20 cellular contexts compared by ENCODE assay signal in the genomic region with DNA sequence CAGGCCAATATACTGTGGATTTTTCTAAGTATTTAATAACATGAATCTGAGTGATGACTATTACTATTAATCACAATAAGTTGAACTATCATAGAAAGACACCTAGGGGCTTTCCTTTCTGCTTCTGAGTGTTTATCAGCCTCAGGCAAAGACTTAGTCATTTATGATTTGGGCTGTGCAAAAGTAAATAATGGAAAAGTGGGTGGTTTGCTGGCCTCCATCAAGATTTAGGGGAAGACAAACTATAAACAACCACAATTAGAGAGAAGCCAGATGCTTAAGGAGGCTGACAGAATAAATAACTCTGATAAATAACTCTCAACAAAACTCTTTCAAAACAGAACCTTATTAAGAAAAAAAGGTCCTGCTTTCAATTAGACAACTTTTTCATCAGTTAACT.
DNase-seq lines count a peak whose midpoint lies in the region; ATAC-seq and TF ChIP-seq lines count a peak whose summit lies in the region.
"Had no signal": no experiment of that assay in that cellular context is flagged by ENCODE, and none has a peak within 500 bp of the region (broad histone marks: within the 10 kb centered on the region; RNA-seq: fewer than 3 reads in every experiment).

No MANE protein-coding gene starts in this region.

- DNase-seq in EL = peak; percentile 40
- DNase-seq in NCI-H226 = peak; percentile 51
- no peak for DNase-seq in esophagus muscularis mucosa (ENCODE audit: extremely low spot score)
- DNase-seq in UCSD-AML1 (lab: John Stamatoyannopoulos, UW; ENCODE audit: unreplicated experiment) = no peak
- no peak for DNase-seq in activated naive CD4-positive, alpha-beta T cell treated with anti-CD3 and anti-CD28 coated beads, Interleukin-2, amount 10 ng/mL, durations not matched to agents 7 days and 5 days
- DNase-seq in right atrium auricular region (ENCODE audit: low spot score) = no peak
- DNase-seq: activated naive CD8-positive, alpha-beta T cell treated with anti-CD3 and anti-CD28 coated beads, Interleukin-2, amount 50 U/mL, for 24 hours; mesendoderm; NCI-H1092 treated with DMSO at 0.1 percent for 48 hours; nephron progenitor cell; psoas muscle; T-helper 17 cell had no signal

- no peaks in the 10 kb centered on the region for H3K36me3 ChIP-seq in esophagus muscularis mucosa
- H3K36me3 ChIP-seq in stomach smooth muscle (ENCODE audit: control insufficient read depth in 2 of 2, insufficient read depth in 2 of 2, low read length in 2 of 2) = no peaks in the 10 kb centered on the region
- H3K36me3 ChIP-seq in right atrium auricular region = no peaks in the 10 kb centered on the region
- H3K36me3 ChIP-seq: cardiac muscle cell, SJSA1, thoracic aorta had no signal

- H3K4me1 Mint-ChIP-seq in activated naive CD4-positive, alpha-beta T cell treated with anti-CD3 and anti-CD28 coated beads, Interleukin-2, amount 10 ng/mL, durations not matched to agents 7 days and 5 days = no peaks in the 10 kb centered on the region
- H3K4me1 Mint-ChIP-seq: activated naive CD8-positive, alpha-beta T cell treated with anti-CD3 and anti-CD28 coated beads, Interleukin-2, amount 50 U/mL, for 24 hours; T-helper 17 cell had no signal

- H3K36me3 Mint-ChIP-seq in activated naive CD4-positive, alpha-beta T cell treated with anti-CD3 and anti-CD28 coated beads, Interleukin-2, amount 10 ng/mL, durations not matched to agents 7 days and 5 days = no peaks in the 10 kb centered on the region

- no peaks in the 10 kb centered on the region for H3K27me3 ChIP-seq in esophagus muscularis mucosa
- H3K27me3 ChIP-seq in stomach smooth muscle (ENCODE audit: control insufficient read depth in 1 of 2, insufficient read depth in 2 of 2, low read length in 2 of 2) = no peaks in the 10 kb centered on the region
- no peaks in the 10 kb centered on the region for H3K27me3 ChIP-seq in right atrium auricular region
- H3K27me3 ChIP-seq: cardiac muscle cell, SJSA1 had no signal

- H3K9me3 ChIP-seq in esophagus muscularis mucosa = no peaks in the 10 kb centered on the region
- no peaks in the 10 kb centered on the region for H3K9me3 ChIP-seq in stomach smooth muscle (ENCODE audit: control insufficient read depth in 2 of 2, low read length in 2 of 2)
- H3K9me3 ChIP-seq in right atrium auricular region = no peaks in the 10 kb centered on the region
- H3K9me3 ChIP-seq: psoas muscle, SJSA1, thoracic aorta had no signal

- no peak overlapping the region for H3K9ac ChIP-seq in stomach smooth muscle (ENCODE audit: low read length in 2 of 2)
- H3K9ac ChIP-seq: KMS-11 had no signal

- intact Hi-C loops in esophagus muscularis mucosa (cut with DNase I) = no loop called here

- H3K27ac ChIP-seq in esophagus muscularis mucosa (replicated peaks in 1 of 4) = peak overlapping the region in 3 of 4 donors; percentile 19 to 44 (median 39)
- H3K27ac ChIP-seq in stomach smooth muscle (ENCODE audit: low read length) = peak overlapping the region; percentile 50
- H3K27ac ChIP-seq in right atrium auricular region = no peak overlapping the region
- H3K27ac ChIP-seq: C4-2B, cardiac muscle cell, KMS-11, psoas muscle, SJSA1, thoracic aorta had no signal

- H3K4me1 ChIP-seq in esophagus muscularis mucosa (peaks cover 0 to 25% (median 20%) of the 10 kb centered on the region in 4 donors), stomach smooth muscle (ENCODE audit: control insufficient read depth, insufficient read depth, low read length) (peaks cover 8% of the 10 kb centered on the region), right atrium auricular region (no peaks in the 10 kb centered on the region)
- H3K4me1 ChIP-seq: psoas muscle had no signal

- TF ChIP-seq CTCF in esophagus muscularis mucosa (IDR thresholded peaks at IDR 0.05) (no peak), right atrium auricular region (IDR thresholded peaks at IDR 0.05) (no peak)

- H3K9me3 Mint-ChIP-seq in activated naive CD4-positive, alpha-beta T cell treated with anti-CD3 and anti-CD28 coated beads, Interleukin-2, amount 10 ng/mL, durations not matched to agents 7 days and 5 days = no peaks in the 10 kb centered on the region
- H3K9me3 Mint-ChIP-seq: activated naive CD8-positive, alpha-beta T cell treated with anti-CD3 and anti-CD28 coated beads, Interleukin-2, amount 50 U/mL, for 24 hours; nephron progenitor cell had no signal

- TF ChIP-seq POLR2A in esophagus muscularis mucosa (IDR thresholded peaks at IDR 0.05; ENCODE audit: low read depth) = no peak

- TF ChIP-seq EP300 in esophagus muscularis mucosa (IDR thresholded peaks at IDR 0.05) = no peak

- H3K4me3 ChIP-seq in esophagus muscularis mucosa (no peak overlapping the region), stomach smooth muscle (ENCODE audit: low read length in 2 of 2) (no peak overlapping the region), right atrium auricular region (no peak overlapping the region)
- H3K4me3 ChIP-seq: cardiac muscle cell, psoas muscle, SJSA1, thoracic aorta had no signal

- no peaks in the 10 kb centered on the region for H3K27me3 Mint-ChIP-seq in activated naive CD4-positive, alpha-beta T cell treated with anti-CD3 and anti-CD28 coated beads, Interleukin-2, amount 10 ng/mL, durations not matched to agents 7 days and 5 days
- H3K27me3 Mint-ChIP-seq: activated naive CD8-positive, alpha-beta T cell treated with anti-CD3 and anti-CD28 coated beads, Interleukin-2, amount 50 U/mL, for 24 hours; T-helper 17 cell had no signal

- CTCF ChIA-PET in activated naive CD4-positive, alpha-beta T cell treated with anti-CD3 and anti-CD28 coated beads, Interleukin-2, amount 10 ng/mL, durations not matched to agents 7 days and 5 days (lab: Charles Lee) = no interaction called here

- ATAC-seq in GM18867 (IDR thresholded peaks at IDR 0.05; ENCODE audit: unreplicated experiment) = no peak
- ATAC-seq: activated naive CD8-positive, alpha-beta T cell treated with anti-CD3 and anti-CD28 coated beads, Interleukin-2, amount 50 U/mL, for 24 hours; HCT116; psoas muscle; T-helper 17 cell had no signal

- H3K4me3 Mint-ChIP-seq in activated naive CD4-positive, alpha-beta T cell treated with anti-CD3 and anti-CD28 coated beads, Interleukin-2, amount 10 ng/mL, durations not matched to agents 7 days and 5 days = no peak overlapping the region
- H3K4me3 Mint-ChIP-seq: activated naive CD8-positive, alpha-beta T cell treated with anti-CD3 and anti-CD28 coated beads, Interleukin-2, amount 50 U/mL, for 24 hours; nephron progenitor cell; T-helper 17 cell had no signal

- H3K27ac Mint-ChIP-seq in activated naive CD4-positive, alpha-beta T cell treated with anti-CD3 and anti-CD28 coated beads, Interleukin-2, amount 10 ng/mL, durations not matched to agents 7 days and 5 days = no peak overlapping the region
- H3K27ac Mint-ChIP-seq: activated naive CD8-positive, alpha-beta T cell treated with anti-CD3 and anti-CD28 coated beads, Interleukin-2, amount 50 U/mL, for 24 hours; nephron progenitor cell; T-helper 17 cell had no signal

Comparison
In these comparisons a context has a peak if more than half of its experiments do, and no peak if none do; other contexts are left out.
1. DNase-seq: peak in EL (single experiment) and NCI-H226 (single experiment); none in esophagus muscularis mucosa (single experiment), UCSD-AML1 (single experiment), activated naive CD4-positive, alpha-beta T cell treated with anti-CD3 and anti-CD28 coated beads, Interleukin-2, amount 10 ng/mL, durations not matched to agents 7 days and 5 days (single experiment) and right atrium auricular region (single experiment).
2. H3K27ac ChIP-seq: peak in esophagus muscularis mucosa (3 of 4) and stomach smooth muscle (single experiment); none in right atrium auricular region (0 of 2).